In the genomic region with DNA sequence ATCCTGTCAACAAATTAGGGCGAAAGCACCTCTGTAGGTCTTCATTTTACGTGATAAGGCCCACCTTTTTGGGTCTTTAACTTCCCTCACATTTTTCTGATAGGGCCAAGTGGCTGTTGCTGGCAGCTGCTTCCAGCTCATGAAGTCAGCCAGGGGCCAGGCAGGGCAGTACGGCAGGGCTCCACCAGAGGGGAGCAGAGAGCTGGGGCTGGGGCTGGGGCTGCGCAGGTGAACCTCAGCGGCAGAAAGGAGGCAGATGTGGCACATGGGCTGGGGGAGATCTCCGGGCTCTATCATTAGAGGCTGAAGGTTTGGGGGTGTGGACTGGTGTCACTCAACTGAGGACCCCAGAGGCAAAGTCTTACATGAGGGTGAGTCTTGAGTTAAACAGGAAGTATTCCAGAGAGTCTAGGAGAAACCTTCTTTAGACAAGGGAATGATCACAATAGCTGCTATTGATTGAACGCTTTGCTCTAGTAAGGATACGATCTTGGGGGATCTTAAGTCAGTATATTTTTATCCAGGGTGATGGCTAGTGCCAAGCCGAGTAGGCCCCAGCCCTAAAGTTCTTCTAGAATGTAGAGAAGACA, we compare ENCODE assay signal across 1 cellular context.
A peak's percentile ranks its signal among the peaks of the same experiment; 100 is the strongest.
TF ChIP-seq lines count a peak whose summit lies in the region.

No MANE protein-coding gene starts in this region.

TF ChIP-seq in A549, 52 proteins besides CTCF, POLR2A, EP300 and RAD21 (continued from another document):
- TF ChIP-seq BHLHE40 (IDR thresholded peaks at IDR 0.05; ENCODE audit: low read depth, low read length), result no peak
- TF ChIP-seq TFCP2L1 (CRISPR knock-in tag; IDR thresholded peaks at IDR 0.05), result no peak
- no peak for TF ChIP-seq KDM1A (IDR thresholded peaks at IDR 0.05; ENCODE audit: low read depth)
- no peak for TF ChIP-seq REST (IDR thresholded peaks at IDR 0.05)
- 0 out of 2 replicates have a peak, but pooled peaks have one; percentile 38 for TF ChIP-seq MYC (IDR thresholded peaks at IDR 0.05; ENCODE audit: borderline replicate concordance, low read length)
- no peak for TF ChIP-seq JUN (IDR thresholded peaks at IDR 0.05)
- TF ChIP-seq MAZ (IDR thresholded peaks at IDR 0.05; ENCODE audit: borderline replicate concordance, low read depth, low read length), result no peak
- no peak for TF ChIP-seq HOXA7 (CRISPR knock-in tag; IDR thresholded peaks at IDR 0.05)
